Comparison of ENCODE assay signal across 13 cellular contexts in genomic region chr10:30986027-30986672, GRCh38. TPM values are rescaled to one million over a fixed set of nuclear protein-coding genes. Genes with fewer than 3 reads are reported as not detected.
DNase-seq lines count a peak whose midpoint lies in the region; ATAC-seq and TF ChIP-seq lines count a peak whose summit lies in the region.
"Had no signal": no experiment of that assay in that cellular context is flagged by ENCODE, and none has a peak within 500 bp of the region (broad histone marks: within the 10 kb centered on the region; RNA-seq: fewer than 3 reads in every experiment).

No MANE protein-coding gene starts in this region.

- no peak for DNase-seq in natural killer cell treated with Interleukin-12 subunit alpha and Interleukin-12 subunit beta and Interleukin-15 and Interleukin-18, amount 100 ng/mL, for 72 hours (ENCODE audit: low spot score)
- DNase-seq in natural killer cell = no peak
- peak; percentile 76 for DNase-seq in fibroblast of the aortic adventitia (ENCODE audit: low read depth)
- no peak for DNase-seq in cerebellar cortex (ENCODE audit: low spot score)
- DNase-seq in stimulated activated naive CD4-positive, alpha-beta T cell (lab: John Stamatoyannopoulos, UW) = no peak
- no peak for DNase-seq in NCI-H1930 (lab: John Stamatoyannopoulos, UW)
- DNase-seq: activated CD4-positive, alpha-beta T cell treated with anti-CD3 and anti-CD28 coated beads, Interleukin-2, amount 50 U/mL, for 4 hours; C1 segment of cervical spinal cord; NCI-H1092 treated with DMSO at 0.1 percent for 48 hours; NCI-H748 treated with DMSO at 0.1 percent for 48 hours had no signal

- peak overlapping the region; percentile 54 to 65 for H3K27ac Mint-ChIP-seq in natural killer cell treated with Interleukin-12 subunit alpha and Interleukin-12 subunit beta and Interleukin-15 and Interleukin-18, amount 100 ng/mL, for 72 hours
- H3K27ac Mint-ChIP-seq in natural killer cell = no peak overlapping the region
- H3K27ac Mint-ChIP-seq in T-helper 1 cell treated with Interleukin-12 subunit alpha and Interleukin-12 subunit beta and Interleukin-4 antibody, amounts not matched to agents 30 μg/mL and 1 μg/mL, for 36 hours = peak overlapping the region; percentile 86

- H3K27me3 Mint-ChIP-seq in natural killer cell treated with Interleukin-12 subunit alpha and Interleukin-12 subunit beta and Interleukin-15 and Interleukin-18, amount 100 ng/mL, for 72 hours = no peaks in the 10 kb centered on the region
- H3K27me3 Mint-ChIP-seq in natural killer cell (ENCODE audit: low read depth in 2 of 2) = no peaks in the 10 kb centered on the region
- H3K27me3 Mint-ChIP-seq in T-helper 1 cell treated with Interleukin-12 subunit alpha and Interleukin-12 subunit beta and Interleukin-4 antibody, amounts not matched to agents 30 μg/mL and 1 μg/mL, for 36 hours (ENCODE audit: low read depth) = no peaks in the 10 kb centered on the region

- H3K4me3 Mint-ChIP-seq in natural killer cell treated with Interleukin-12 subunit alpha and Interleukin-12 subunit beta and Interleukin-15 and Interleukin-18, amount 100 ng/mL, for 72 hours = peak overlapping the region; percentile 23
- no peak overlapping the region for H3K4me3 Mint-ChIP-seq in natural killer cell
- peak overlapping the region; percentile 35 for H3K4me3 Mint-ChIP-seq in T-helper 1 cell treated with Interleukin-12 subunit alpha and Interleukin-12 subunit beta and Interleukin-4 antibody, amounts not matched to agents 30 μg/mL and 1 μg/mL, for 36 hours

- peaks cover 13 to 20% of the 10 kb centered on the region in 2 donors for H3K4me1 Mint-ChIP-seq in natural killer cell treated with Interleukin-12 subunit alpha and Interleukin-12 subunit beta and Interleukin-15 and Interleukin-18, amount 100 ng/mL, for 72 hours (ENCODE audit: low read depth in 2 of 2)
- H3K4me1 Mint-ChIP-seq in natural killer cell = peaks cover 5 to 6% of the 10 kb centered on the region in 2 donors
- H3K4me1 Mint-ChIP-seq in T-helper 1 cell treated with Interleukin-12 subunit alpha and Interleukin-12 subunit beta and Interleukin-4 antibody, amounts not matched to agents 30 μg/mL and 1 μg/mL, for 36 hours (ENCODE audit: low read depth) = peaks cover 25% of the 10 kb centered on the region

- H3K4me3 ChIP-seq in fibroblast of the aortic adventitia (ENCODE audit: low read depth, low read length) = no peak overlapping the region
- H3K4me3 ChIP-seq: skin epidermis had no signal

- intact Hi-C loops in natural killer cell (cut with micrococcal nuclease) = no loop called here

- ATAC-seq in natural killer cell treated with Interleukin-12 subunit alpha and Interleukin-12 subunit beta and Interleukin-15 and Interleukin-18, amount 100 ng/mL, for 72 hours = peak; percentile 93 to 97
- ATAC-seq in natural killer cell = no peak
- ATAC-seq in GM19035 (IDR thresholded peaks at IDR 0.05; ENCODE audit: unreplicated experiment) = no peak

- H3K36me3 Mint-ChIP-seq in natural killer cell treated with Interleukin-12 subunit alpha and Interleukin-12 subunit beta and Interleukin-15 and Interleukin-18, amount 100 ng/mL, for 72 hours = peaks cover 8% of the 10 kb centered on the region
- H3K36me3 Mint-ChIP-seq in natural killer cell = no peaks in the 10 kb centered on the region
- H3K36me3 Mint-ChIP-seq in T-helper 1 cell treated with Interleukin-12 subunit alpha and Interleukin-12 subunit beta and Interleukin-4 antibody, amounts not matched to agents 30 μg/mL and 1 μg/mL, for 36 hours (ENCODE audit: low read depth) = peaks cover 11% of the 10 kb centered on the region

- H3K9me3 Mint-ChIP-seq in natural killer cell treated with Interleukin-12 subunit alpha and Interleukin-12 subunit beta and Interleukin-15 and Interleukin-18, amount 100 ng/mL, for 72 hours = peaks cover 6% of the 10 kb centered on the region
- peaks cover 0 to 3% of the 10 kb centered on the region in 2 donors for H3K9me3 Mint-ChIP-seq in natural killer cell
- peaks cover 6% of the 10 kb centered on the region for H3K9me3 Mint-ChIP-seq in T-helper 1 cell treated with Interleukin-12 subunit alpha and Interleukin-12 subunit beta and Interleukin-4 antibody, amounts not matched to agents 30 μg/mL and 1 μg/mL, for 36 hours

- no peak for TF ChIP-seq CTCF in natural killer cell (IDR thresholded peaks at IDR 0.05)
- TF ChIP-seq CTCF in fibroblast of the aortic adventitia (IDR thresholded peaks at IDR 0.05; ENCODE audit: insufficient read depth, low read length) = no peak

RNA-seq across cellular contexts. Expression of gene ZNF438, which starts 45.5 kb away (rescaled TPM):
- 1 to 10 TPM; 1.9 TPM for total RNA-seq in natural killer cell treated with Interleukin-12 subunit alpha and Interleukin-12 subunit beta and Interleukin-15 and Interleukin-18, amount 100 ng/mL, for 72 hours
- 1 to 10 TPM; 2.2 to 3.7 (median 3.7) TPM for total RNA-seq in natural killer cell
- 2.9 and 8.0 TPM in 2 replicates for total RNA-seq in fibroblast of the aortic adventitia (ENCODE audit: low replicate concordance)

Comparison
In these comparisons a context has a peak if more than half of its experiments do, and no peak if none do; other contexts are left out.
1. ATAC-seq: peak in natural killer cell treated with Interleukin-12 subunit alpha and Interleukin-12 subunit beta and Interleukin-15 and Interleukin-18, amount 100 ng/mL, for 72 hours (2 of 2); none in natural killer cell (0 of 3) and GM19035 (single experiment).
2. H3K27ac Mint-ChIP-seq: peak in natural killer cell treated with Interleukin-12 subunit alpha and Interleukin-12 subunit beta and Interleukin-15 and Interleukin-18, amount 100 ng/mL, for 72 hours (2 of 2) and T-helper 1 cell treated with Interleukin-12 subunit alpha and Interleukin-12 subunit beta and Interleukin-4 antibody, amounts not matched to agents 30 μg/mL and 1 μg/mL, for 36 hours (single experiment); none in natural killer cell (0 of 2).